ENCODE assay signal across 8 cellular contexts in genomic region chr6:111482236-111482958, GRCh38. TPM values are rescaled to one million over a fixed set of nuclear protein-coding genes. Genes with fewer than 3 reads are reported as not detected.
DNase-seq lines count a peak whose midpoint lies in the region; ATAC-seq and TF ChIP-seq lines count a peak whose summit lies in the region.

No MANE protein-coding gene starts in this region.

- H3K4me1 ChIP-seq in NT2/D1 (ENCODE audit: insufficient read depth, insufficient read length) (no peaks in the 10 kb centered on the region), testis (peaks cover 20% of the 10 kb centered on the region)

- H3K9ac ChIP-seq in NT2/D1 (ENCODE audit: insufficient read length, low read depth) = peak overlapping the region; percentile 84

- peaks cover 10 to 12% of the 10 kb centered on the region in 2 donors for H3K36me3 Mint-ChIP-seq in activated T-cell treated with anti-CD3 and anti-CD28 coated beads, Interleukin-2, amount 50 U/mL, for 72 hours (ENCODE audit: insufficient read depth in 2 of 2)
- H3K36me3 Mint-ChIP-seq in naive thymus-derived CD8-positive, alpha-beta T cell = no peaks in the 10 kb centered on the region

- intact Hi-C loops in testis (cut with DNase I; ENCODE audit: low total_unique reads) = loop anchor here (5.0 kb wide), 2 partner anchors 70 to 120 kb away; no protein-coding TSS in a partner anchor

- H3K4me3 Mint-ChIP-seq in activated T-cell treated with anti-CD3 and anti-CD28 coated beads, Interleukin-2, amount 50 U/mL, for 72 hours = peak overlapping the region; percentile 97 to 98
- peak overlapping the region; percentile 86 to 99 (median 97) for H3K4me3 Mint-ChIP-seq in naive thymus-derived CD8-positive, alpha-beta T cell

- no peak for TF ChIP-seq POLR2A in testis (IDR thresholded peaks at IDR 0.05)

- peaks cover 27% of the 10 kb centered on the region for H3K27me3 ChIP-seq in NT2/D1 (ENCODE audit: insufficient read depth, insufficient read length)
- H3K27me3 ChIP-seq in testis = no peaks in the 10 kb centered on the region

- peak; percentile 71 for DNase-seq in NK-92 treated with Interleukin-12 subunit alpha and Interleukin-12 subunit beta, amount 100 ng/mL, for 24 hours (lab: John Stamatoyannopoulos, UW)
- DNase-seq in NK-92 (lab: John Stamatoyannopoulos, UW; ENCODE audit: unreplicated experiment) (no peak), NT2/D1 (ENCODE audit: low read depth, low spot score) (no peak), fibroblast of gingiva (ENCODE audit: low read depth) (peak; percentile 32), testis (peak; percentile 61)
- peak; percentile 58 to 59 for DNase-seq in activated T-cell treated with anti-CD3 and anti-CD28 coated beads, Interleukin-2, amount 50 U/mL, for 72 hours
- peak in 9 of 10 donors; percentile 31 to 77 (median 53) for DNase-seq in naive thymus-derived CD8-positive, alpha-beta T cell

- peak overlapping the region; percentile 100 for H3K27ac ChIP-seq in testis

- H3K27me3 Mint-ChIP-seq in activated T-cell treated with anti-CD3 and anti-CD28 coated beads, Interleukin-2, amount 50 U/mL, for 72 hours (ENCODE audit: low read depth) = no peaks in the 10 kb centered on the region
- no peaks in the 10 kb centered on the region for H3K27me3 Mint-ChIP-seq in naive thymus-derived CD8-positive, alpha-beta T cell

- WGBS in testis, 2 donors = 0 to 1% methylated on average over 7 to 33 of the region's 85 CpGs

- peak overlapping the region; percentile 80 for H3K27ac Mint-ChIP-seq in activated T-cell treated with anti-CD3 and anti-CD28 coated beads, Interleukin-2, amount 50 U/mL, for 72 hours
- peak overlapping the region; percentile 91 to 100 (median 98) for H3K27ac Mint-ChIP-seq in naive thymus-derived CD8-positive, alpha-beta T cell

- H3K9me3 ChIP-seq in NT2/D1 (ENCODE audit: insufficient read depth, low read length) (peaks cover 12% of the 10 kb centered on the region; the same call in 1 of the 2 replicates), testis (no peaks in the 10 kb centered on the region)

- H3K4me1 Mint-ChIP-seq in activated T-cell treated with anti-CD3 and anti-CD28 coated beads, Interleukin-2, amount 50 U/mL, for 72 hours (ENCODE audit: low read depth) = peaks cover 68% of the 10 kb centered on the region
- peaks cover 20 to 54% (median 46%) of the 10 kb centered on the region in 4 donors for H3K4me1 Mint-ChIP-seq in naive thymus-derived CD8-positive, alpha-beta T cell

- peak overlapping the region; percentile 78 for H3K4me3 ChIP-seq in NT2/D1 (ENCODE audit: insufficient read length, low read depth)
- H3K4me3 ChIP-seq in testis = peak overlapping the region; percentile 91 to 98

- no peaks in the 10 kb centered on the region for H3K9me3 Mint-ChIP-seq in activated T-cell treated with anti-CD3 and anti-CD28 coated beads, Interleukin-2, amount 50 U/mL, for 72 hours
- H3K9me3 Mint-ChIP-seq in naive thymus-derived CD8-positive, alpha-beta T cell = no peaks in the 10 kb centered on the region

- H3K36me3 ChIP-seq in NT2/D1 (ENCODE audit: insufficient read depth, insufficient read length, low read length) (peaks cover 11% of the 10 kb centered on the region), testis (ENCODE audit: low read depth, missing control alignments) (no peaks in the 10 kb centered on the region)

- POLR2A ChIA-PET in naive thymus-derived CD8-positive, alpha-beta T cell (lab: Charles Lee) = interaction anchor here (0.6 to 2.5 kb wide), 19 partner anchors 10 to 1127 kb away, joined by 3 to 35 read pairs (median 4); partner anchors contain the start of genes FAM229B, TRAF3IP2 and TUBE1

- peak; percentile 20 for ATAC-seq in HG03025 (IDR thresholded peaks at IDR 0.05; ENCODE audit: low FRiP score, unreplicated experiment)
- peak; percentile 16 to 18 for ATAC-seq in activated T-cell treated with anti-CD3 and anti-CD28 coated beads, Interleukin-2, amount 50 U/mL, for 72 hours (replicated peaks in 1 of 2)
- peak; percentile 20 to 37 for ATAC-seq in naive thymus-derived CD8-positive, alpha-beta T cell

- no peak for TF ChIP-seq CTCF in testis (IDR thresholded peaks at IDR 0.05)

RNA-seq across cellular contexts. Expression of gene REV3L, which starts 0.6 kb away (rescaled TPM):
- total RNA-seq in activated T-cell treated with anti-CD3 and anti-CD28 coated beads, Interleukin-2, amount 50 U/mL, for 72 hours = 10 to 100 TPM; 17.4 to 19.3 TPM
- total RNA-seq in naive thymus-derived CD8-positive, alpha-beta T cell = 10 to 100 TPM; 24.3 to 36.5 TPM
- polyA plus RNA-seq in naive thymus-derived CD8-positive, alpha-beta T cell = 10 to 100 TPM in 2 of 3 donors, 1 to 10 TPM in 1; 3.2 to 12.1 (median 10.3) TPM
- 10 to 100 TPM; 48.8 to 56.8 TPM for total RNA-seq in testis
- 11.1 TPM for polyA plus RNA-seq in testis (ENCODE audit: insufficient read depth, low read depth, low replicate concordance)

Comparison
In these comparisons a context has a peak if more than half of its experiments do, and no peak if none do; other contexts are left out.
1. DNase-seq: peak in NK-92 treated with Interleukin-12 subunit alpha and Interleukin-12 subunit beta, amount 100 ng/mL, for 24 hours (single experiment), activated T-cell treated with anti-CD3 and anti-CD28 coated beads, Interleukin-2, amount 50 U/mL, for 72 hours (2 of 2), fibroblast of gingiva (single experiment), naive thymus-derived CD8-positive, alpha-beta T cell (9 of 10) and testis (single experiment); none in NK-92 (single experiment) and NT2/D1 (single experiment).
2. Peak in every context shown above with its lines, with median percentiles within 50 percentile points of each other: ATAC-seq.